In genomic region chr11:1573847-1574255, GRCh38 we compare ENCODE assay signal across 7 cellular contexts. TPM values are rescaled to one million over a fixed set of nuclear protein-coding genes. Genes with fewer than 3 reads are reported as not detected.
A peak's percentile ranks its signal among the peaks of the same experiment; 100 is the strongest.
DNase-seq lines count a peak whose midpoint lies in the region; ATAC-seq lines count a peak whose summit lies in the region.

No MANE protein-coding gene starts in this region.

- H3K4me3 Mint-ChIP-seq in stimulated activated memory B cell treated with anti-CD40 and anti-IgM and Interleukin-4, amounts not matched to agents 10 μg/mL and 1 μg/mL and 100 μg/mL, for 72 hours, result peak overlapping the region; percentile 77

- peaks cover 7% of the 10 kb centered on the region for H3K9me3 Mint-ChIP-seq in stimulated activated memory B cell treated with anti-CD40 and anti-IgM and Interleukin-4, amounts not matched to agents 10 μg/mL and 1 μg/mL and 100 μg/mL, for 72 hours

- no peak overlapping the region for H3K9ac ChIP-seq in SK-N-MC (ENCODE audit: insufficient read length)

- H3K4me1 Mint-ChIP-seq in stimulated activated memory B cell treated with anti-CD40 and anti-IgM and Interleukin-4, amounts not matched to agents 10 μg/mL and 1 μg/mL and 100 μg/mL, for 72 hours, result peaks cover 34% of the 10 kb centered on the region

- no peak overlapping the region for H3K27ac ChIP-seq in SK-N-MC

- ATAC-seq in stimulated activated memory B cell treated with anti-CD40 and anti-IgM and Interleukin-4, amounts not matched to agents 10 μg/mL and 1 μg/mL and 100 μg/mL, for 72 hours, result peak; percentile 51
- ATAC-seq in GM19324 (IDR thresholded peaks at IDR 0.05; ENCODE audit: low FRiP score, unreplicated experiment), result no peak

- 0 out of 2 replicates have a peak overlapping the region, but pooled peaks have one; percentile 55 for H3K4me3 ChIP-seq in SK-N-MC
- peak overlapping the region; percentile 25 for H3K4me3 ChIP-seq in iPS-11a (ENCODE audit: low read depth, low read length)

- peak overlapping the region; percentile 70 for H3K27ac Mint-ChIP-seq in stimulated activated memory B cell treated with anti-CD40 and anti-IgM and Interleukin-4, amounts not matched to agents 10 μg/mL and 1 μg/mL and 100 μg/mL, for 72 hours

- DNase-seq in HT-29 (ENCODE audit: low spot score), result peak; percentile 90
- no peak for DNase-seq in SK-N-MC (ENCODE audit: low read depth, low spot score)
- no peak for DNase-seq in cortex of kidney (lab: John Stamatoyannopoulos, UW)
- no peak for DNase-seq in SIG-M5 (lab: John Stamatoyannopoulos, UW)

- no peaks in the 10 kb centered on the region for H3K9me3 ChIP-seq in SK-N-MC (ENCODE audit: low read depth, low read length)

- no peaks in the 10 kb centered on the region for H3K27me3 Mint-ChIP-seq in stimulated activated memory B cell treated with anti-CD40 and anti-IgM and Interleukin-4, amounts not matched to agents 10 μg/mL and 1 μg/mL and 100 μg/mL, for 72 hours

- H3K36me3 Mint-ChIP-seq in stimulated activated memory B cell treated with anti-CD40 and anti-IgM and Interleukin-4, amounts not matched to agents 10 μg/mL and 1 μg/mL and 100 μg/mL, for 72 hours, result peaks cover 3% of the 10 kb centered on the region

- H3K36me3 ChIP-seq in SK-N-MC (ENCODE audit: insufficient read depth, low read length), result no peaks in the 10 kb centered on the region

RNA-seq across cellular contexts. Expression of gene DUSP8, which starts 1.8 kb away (rescaled TPM):
- total RNA-seq in HT-29 (2014; rRNA removed; shearing (Covaris generic)), result 21.4 and 23.2 TPM in 2 replicates

RNA-seq across cellular contexts. Expression of gene KRTAP5-1, which starts 11.2 kb away (rescaled TPM):
- not detected in 2 replicates for total RNA-seq in HT-29 (2014; rRNA removed; shearing (Covaris generic))

RNA-seq across cellular contexts. Expression of gene KRTAP5-2, which starts 24.2 kb away (rescaled TPM):
- not detected in 2 replicates for total RNA-seq in HT-29 (2014; rRNA removed; shearing (Covaris generic))

RNA-seq across cellular contexts. Expression of gene KRTAP5-3, which starts 34.4 kb away (rescaled TPM):
- total RNA-seq in HT-29 (2014; rRNA removed; shearing (Covaris generic)), result not detected in 2 replicates

RNA-seq across cellular contexts. Expression of gene KRTAP5-4, which starts 48.1 kb away (rescaled TPM):
- not detected in 2 replicates for total RNA-seq in HT-29 (2014; rRNA removed; shearing (Covaris generic))
